Comparison of ENCODE assay signal across 12 cellular contexts in genomic region chr2:71072492-71072891, GRCh38. TPM values are rescaled to one million over a fixed set of nuclear protein-coding genes. Genes with fewer than 3 reads are reported as not detected.
DNase-seq lines count a peak whose midpoint lies in the region; ATAC-seq and TF ChIP-seq lines count a peak whose summit lies in the region.
"Had no signal": no experiment of that assay in that cellular context is flagged by ENCODE, and none has a peak within 500 bp of the region (broad histone marks: within the 10 kb centered on the region; RNA-seq: fewer than 3 reads in every experiment).

No MANE protein-coding gene starts in this region.

- H3K27me3 ChIP-seq in lower lobe of right lung (ENCODE audit: low read depth) (no peaks in the 10 kb centered on the region), upper lobe of left lung (no peaks in the 10 kb centered on the region)
- H3K27me3 ChIP-seq: neural progenitor cell had no signal

- H3K27me3 Mint-ChIP-seq in activated naive CD4-positive, alpha-beta T cell treated with anti-CD3 and anti-CD28 coated beads, Interleukin-2, amount 10 ng/mL, durations not matched to agents 7 days and 5 days: peaks cover 5% of the 10 kb centered on the region
- no peaks in the 10 kb centered on the region for H3K27me3 Mint-ChIP-seq in activated T-helper 1 cell treated with anti-CD3 and anti-CD28 coated beads, Interleukin-12 subunit alpha, Interleukin-12 subunit beta, Interleukin-2, Interleukin-4 antibody, amounts not matched to agents 30 ng/mL and 10 ng/mL and 1 ng/mL, durations not matched to agents 14 hours and 24 hours and 36 hours (ENCODE audit: insufficient read depth)
- no peaks in the 10 kb centered on the region for H3K27me3 Mint-ChIP-seq in chondrocyte (ENCODE audit: low read depth)

- H3K9me3 Mint-ChIP-seq in activated naive CD4-positive, alpha-beta T cell treated with anti-CD3 and anti-CD28 coated beads, Interleukin-2, amount 10 ng/mL, durations not matched to agents 7 days and 5 days: no peaks in the 10 kb centered on the region
- H3K9me3 Mint-ChIP-seq in activated T-helper 1 cell treated with anti-CD3 and anti-CD28 coated beads, Interleukin-12 subunit alpha, Interleukin-12 subunit beta, Interleukin-2, Interleukin-4 antibody, amounts not matched to agents 30 ng/mL and 10 ng/mL and 1 ng/mL, durations not matched to agents 14 hours and 24 hours and 36 hours: no peaks in the 10 kb centered on the region
- no peaks in the 10 kb centered on the region for H3K9me3 Mint-ChIP-seq in chondrocyte (ENCODE audit: low read depth)
- H3K9me3 Mint-ChIP-seq: neural progenitor cell had no signal

- H3K36me3 ChIP-seq in lower lobe of right lung: peaks cover 56% of the 10 kb centered on the region
- H3K36me3 ChIP-seq in upper lobe of left lung: peaks cover 6 to 55% (median 39%) of the 10 kb centered on the region in 4 donors
- H3K36me3 ChIP-seq: neural progenitor cell had no signal

- TF ChIP-seq POLR2A in upper lobe of left lung (IDR thresholded peaks at IDR 0.05): no peak

- peaks cover 60% of the 10 kb centered on the region for H3K4me1 Mint-ChIP-seq in activated naive CD4-positive, alpha-beta T cell treated with anti-CD3 and anti-CD28 coated beads, Interleukin-2, amount 10 ng/mL, durations not matched to agents 7 days and 5 days
- peaks cover 62% of the 10 kb centered on the region for H3K4me1 Mint-ChIP-seq in activated T-helper 1 cell treated with anti-CD3 and anti-CD28 coated beads, Interleukin-12 subunit alpha, Interleukin-12 subunit beta, Interleukin-2, Interleukin-4 antibody, amounts not matched to agents 30 ng/mL and 10 ng/mL and 1 ng/mL, durations not matched to agents 14 hours and 24 hours and 36 hours (ENCODE audit: low read depth)
- peaks cover 33% of the 10 kb centered on the region for H3K4me1 Mint-ChIP-seq in chondrocyte (ENCODE audit: low read depth)

- TF ChIP-seq CTCF in lower lobe of right lung (IDR thresholded peaks at IDR 0.05): no peak
- no peak for TF ChIP-seq CTCF in upper lobe of left lung (IDR thresholded peaks at IDR 0.05)
- TF ChIP-seq CTCF in chondrocyte (IDR thresholded peaks at IDR 0.05): no peak

- H3K36me3 Mint-ChIP-seq in activated naive CD4-positive, alpha-beta T cell treated with anti-CD3 and anti-CD28 coated beads, Interleukin-2, amount 10 ng/mL, durations not matched to agents 7 days and 5 days: peaks cover 48% of the 10 kb centered on the region
- peaks cover 46% of the 10 kb centered on the region for H3K36me3 Mint-ChIP-seq in activated T-helper 1 cell treated with anti-CD3 and anti-CD28 coated beads, Interleukin-12 subunit alpha, Interleukin-12 subunit beta, Interleukin-2, Interleukin-4 antibody, amounts not matched to agents 30 ng/mL and 10 ng/mL and 1 ng/mL, durations not matched to agents 14 hours and 24 hours and 36 hours (ENCODE audit: low read depth)
- peaks cover 30% of the 10 kb centered on the region for H3K36me3 Mint-ChIP-seq in chondrocyte (ENCODE audit: low read depth)

- CTCF ChIA-PET in activated naive CD4-positive, alpha-beta T cell treated with anti-CD3 and anti-CD28 coated beads, Interleukin-2, amount 10 ng/mL, durations not matched to agents 7 days and 5 days (lab: Charles Lee): interaction anchor here (1.0 to 6.2 kb wide), 4 partner anchors 12 to 71 kb away, joined by 3 to 39 read pairs (median 3); partner anchors contain the start of gene MCEE

- 90 to 100% methylated on average over 3 to 4 of the region's 4 CpGs for WGBS in upper lobe of left lung, 2 donors

- DNase-seq in activated naive CD4-positive, alpha-beta T cell treated with anti-CD3 and anti-CD28 coated beads, Interleukin-2, amount 10 ng/mL, durations not matched to agents 7 days and 5 days: no peak
- no peak for DNase-seq in activated naive CD4-positive, alpha-beta T cell treated with anti-CD3 and anti-CD28 coated beads, Interleukin-2, amount 50 U/mL, for 16 hours
- no peak for DNase-seq in activated T-helper 1 cell treated with anti-CD3 and anti-CD28 coated beads, Interleukin-12 subunit alpha, Interleukin-12 subunit beta, Interleukin-2, Interleukin-4 antibody, amounts not matched to agents 30 ng/mL and 10 ng/mL and 1 ng/mL, durations not matched to agents 14 hours and 24 hours and 36 hours (ENCODE audit: low spot score)
- DNase-seq in lower lobe of right lung (no peak), upper lobe of left lung (peak in 1 of 2 donors; percentile 40), chondrocyte (ENCODE audit: low spot score) (no peak), NCI-H2171 (lab: John Stamatoyannopoulos, UW) (no peak)
- DNase-seq: EL, NCI-H1417 treated with DMSO at 0.1 percent for 48 hours, NCI-H774 had no signal

- TF ChIP-seq EP300 in upper lobe of left lung (IDR thresholded peaks at IDR 0.05): no peak

- H3K4me3 ChIP-seq in lower lobe of right lung (peak overlapping the region; percentile 16), upper lobe of left lung (no peak overlapping the region)
- H3K4me3 ChIP-seq: neural progenitor cell had no signal

- H3K27ac ChIP-seq in lower lobe of right lung (peak overlapping the region; percentile 62), upper lobe of left lung (peak overlapping the region; percentile 41 to 85 (median 73))
- H3K27ac ChIP-seq: neural progenitor cell had no signal

- intact Hi-C loops in activated T-helper 1 cell treated with anti-CD3 and anti-CD28 coated beads, Interleukin-12 subunit alpha, Interleukin-12 subunit beta, Interleukin-2, Interleukin-4 antibody, amounts not matched to agents 30 ng/mL and 10 ng/mL and 1 ng/mL, durations not matched to agents 14 hours and 24 hours and 36 hours (cut with micrococcal nuclease): no loop called here
- intact Hi-C loops in lower lobe of right lung (cut with DNase I): no loop called here

- ATAC-seq in lower lobe of right lung (no peak), upper lobe of left lung (ENCODE audit: low FRiP score in 2 of 2) (no peak), GM21529 (IDR thresholded peaks at IDR 0.05; ENCODE audit: unreplicated experiment) (no peak)

- H3K9me3 ChIP-seq in lower lobe of right lung: no peaks in the 10 kb centered on the region
- no peaks in the 10 kb centered on the region for H3K9me3 ChIP-seq in upper lobe of left lung

- H3K4me1 ChIP-seq in lower lobe of right lung (peaks cover 44% of the 10 kb centered on the region), upper lobe of left lung (peaks cover 30 to 47% (median 42%) of the 10 kb centered on the region in 4 donors)

- peak overlapping the region; percentile 90 for H3K27ac Mint-ChIP-seq in activated naive CD4-positive, alpha-beta T cell treated with anti-CD3 and anti-CD28 coated beads, Interleukin-2, amount 10 ng/mL, durations not matched to agents 7 days and 5 days
- peak overlapping the region; percentile 61 for H3K27ac Mint-ChIP-seq in activated T-helper 1 cell treated with anti-CD3 and anti-CD28 coated beads, Interleukin-12 subunit alpha, Interleukin-12 subunit beta, Interleukin-2, Interleukin-4 antibody, amounts not matched to agents 30 ng/mL and 10 ng/mL and 1 ng/mL, durations not matched to agents 14 hours and 24 hours and 36 hours
- no peak overlapping the region for H3K27ac Mint-ChIP-seq in chondrocyte (ENCODE audit: unreplicated experiment)
- H3K27ac Mint-ChIP-seq: neural progenitor cell had no signal

- H3K4me3 Mint-ChIP-seq in activated naive CD4-positive, alpha-beta T cell treated with anti-CD3 and anti-CD28 coated beads, Interleukin-2, amount 10 ng/mL, durations not matched to agents 7 days and 5 days: peak overlapping the region; percentile 6
- H3K4me3 Mint-ChIP-seq in activated T-helper 1 cell treated with anti-CD3 and anti-CD28 coated beads, Interleukin-12 subunit alpha, Interleukin-12 subunit beta, Interleukin-2, Interleukin-4 antibody, amounts not matched to agents 30 ng/mL and 10 ng/mL and 1 ng/mL, durations not matched to agents 14 hours and 24 hours and 36 hours: peak overlapping the region; percentile 59
- no peak overlapping the region for H3K4me3 Mint-ChIP-seq in chondrocyte (ENCODE audit: unreplicated experiment)
- H3K4me3 Mint-ChIP-seq: neural progenitor cell had no signal

RNA-seq across cellular contexts. Expression of gene NAGK, which starts 4.0 kb away (rescaled TPM):
- 75.2 and 83.2 TPM in 2 replicates for total RNA-seq in activated T-helper 1 cell treated with anti-CD3 and anti-CD28 coated beads, Interleukin-12 subunit alpha, Interleukin-12 subunit beta, Interleukin-2, Interleukin-4 antibody, amounts not matched to agents 30 ng/mL and 10 ng/mL and 1 ng/mL, durations not matched to agents 14 hours and 24 hours and 36 hours
- total RNA-seq in lower lobe of right lung: 150 TPM
- 100 to 1,000 TPM in 4 of 6 donors, 10 to 100 TPM in 2; 51.4 to 157 (median 139) TPM for total RNA-seq in upper lobe of left lung
- 166 to 185 TPM (median 177 TPM) in 3 replicates for total RNA-seq in chondrocyte

RNA-seq across cellular contexts. Expression of gene MCEE, which starts 57.5 kb away (rescaled TPM):
- total RNA-seq in activated T-helper 1 cell treated with anti-CD3 and anti-CD28 coated beads, Interleukin-12 subunit alpha, Interleukin-12 subunit beta, Interleukin-2, Interleukin-4 antibody, amounts not matched to agents 30 ng/mL and 10 ng/mL and 1 ng/mL, durations not matched to agents 14 hours and 24 hours and 36 hours: 11.4 and 14.7 TPM in 2 replicates
- 22.2 TPM for total RNA-seq in lower lobe of right lung
- 10 to 100 TPM in 4 of 6 donors, 1 to 10 TPM in 2; 6.8 to 37.7 (median 18.6) TPM for total RNA-seq in upper lobe of left lung
- total RNA-seq in chondrocyte: 21.1 to 26.5 TPM (median 22.6 TPM) in 3 replicates

RNA-seq across cellular contexts. Expression of gene MPHOSPH10, which starts 57.9 kb away (rescaled TPM):
- total RNA-seq in activated T-helper 1 cell treated with anti-CD3 and anti-CD28 coated beads, Interleukin-12 subunit alpha, Interleukin-12 subunit beta, Interleukin-2, Interleukin-4 antibody, amounts not matched to agents 30 ng/mL and 10 ng/mL and 1 ng/mL, durations not matched to agents 14 hours and 24 hours and 36 hours: 67.5 and 68.8 TPM in 2 replicates
- total RNA-seq in lower lobe of right lung (26.0 TPM), upper lobe of left lung (10 to 100 TPM; 11.7 to 35.6 (median 25.8) TPM), chondrocyte (28.6 to 45.5 TPM (median 36.2 TPM) in 3 replicates)
